Comparison of ENCODE assay signal across 10 cellular contexts in the genomic region with DNA sequence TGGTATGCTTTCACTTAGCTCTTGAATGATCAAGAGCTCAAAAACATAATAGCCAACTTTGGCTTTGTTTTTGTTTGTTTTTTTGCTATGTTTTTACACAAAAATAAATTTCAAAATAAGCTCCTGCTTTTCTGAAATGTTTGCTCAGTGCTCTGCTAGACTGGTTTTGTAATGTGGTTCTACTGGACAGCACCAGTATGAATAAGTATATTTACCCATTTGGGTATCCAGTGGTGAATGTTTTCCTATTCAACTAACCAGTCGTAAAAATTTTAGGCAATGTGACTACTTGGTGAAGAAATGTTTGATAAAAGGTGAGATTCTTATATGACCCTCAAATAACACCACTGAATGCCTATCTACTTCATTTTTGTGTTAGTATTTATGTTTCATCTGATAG.
"Had no signal": no experiment of that assay in that cellular context is flagged by ENCODE, and none has a peak within 500 bp of the region (broad histone marks: within the 10 kb centered on the region; RNA-seq: fewer than 3 reads in every experiment).

No MANE protein-coding gene starts in this region.

- H3K27ac Mint-ChIP-seq: HFFc6, IgD-negative memory B cell had no signal

- H3K4me3 ChIP-seq: GM23248, HAP-1 had no signal

- H2AFZ ChIP-seq: GM23248 had no signal

- H3K4me3 Mint-ChIP-seq: HFFc6, IgD-negative memory B cell had no signal

- H3K9ac ChIP-seq: GM23248 had no signal

- H3K4me1 ChIP-seq: HAP-1 had no signal

- H3K9me3 Mint-ChIP-seq: HFFc6, IgD-negative memory B cell had no signal

- H3K36me3 ChIP-seq: HAP-1 had no signal

- ATAC-seq: HCT116, HepG2 had no signal

- H3K4me1 Mint-ChIP-seq: IgD-negative memory B cell had no signal

- H3K9me3 ChIP-seq: HAP-1 had no signal

- DNase-seq: GM23248, GOT3, H7, HFFc6, KBM-7 had no signal

- FAIRE-seq: HepG2 had no signal

- H3K27ac ChIP-seq: GM23248, HL-60 had no signal
